In genomic region chr15:42693496-42693895, GRCh38 we compare ENCODE assay signal across 21 cellular contexts. TPM values are rescaled to one million over a fixed set of nuclear protein-coding genes. Genes with fewer than 3 reads are reported as not detected.
DNase-seq lines count a peak whose midpoint lies in the region; ATAC-seq and TF ChIP-seq lines count a peak whose summit lies in the region.
"Had no signal": no experiment of that assay in that cellular context is flagged by ENCODE, and none has a peak within 500 bp of the region (broad histone marks: within the 10 kb centered on the region; RNA-seq: fewer than 3 reads in every experiment).

No MANE protein-coding gene starts in this region.

- TF ChIP-seq POLR2A in stomach (IDR thresholded peaks at IDR 0.05) = no peak

- H3K4me3 Mint-ChIP-seq in GM23338 (no peak overlapping the region), osteocyte (ENCODE audit: unreplicated experiment) (no peak overlapping the region)
- no peak overlapping the region for H3K4me3 Mint-ChIP-seq in activated T-helper 2 cell treated with anti-CD3 and anti-CD28 coated beads, Interferon-gamma antibody, Interleukin-2, Interleukin-4, amounts not matched to agents 10 μg/mL and 5 μg/mL and 100 μg/mL, durations not matched to agents 14 hours and 24 hours and 36 hours (ENCODE audit: low read depth)
- H3K4me3 Mint-ChIP-seq: B cell; CD14-positive monocyte; CD4-positive, alpha-beta T cell; CD8-positive, alpha-beta memory T cell; HFFc6 had no signal

- H3K36me3 Mint-ChIP-seq in GM23338 (ENCODE audit: low read depth) (peaks cover 4% of the 10 kb centered on the region; the same call in 1 of the 3 replicates), osteocyte (ENCODE audit: unreplicated experiment) (peaks cover 38% of the 10 kb centered on the region)
- peaks cover 3% of the 10 kb centered on the region for H3K36me3 Mint-ChIP-seq in activated T-helper 2 cell treated with anti-CD3 and anti-CD28 coated beads, Interferon-gamma antibody, Interleukin-2, Interleukin-4, amounts not matched to agents 10 μg/mL and 5 μg/mL and 100 μg/mL, durations not matched to agents 14 hours and 24 hours and 36 hours (ENCODE audit: low read depth)
- H3K36me3 Mint-ChIP-seq: CD14-positive monocyte had no signal

- H3K27me3 ChIP-seq in GM23338 (ENCODE audit: insufficient read depth) (no peaks in the 10 kb centered on the region), upper lobe of right lung (no peaks in the 10 kb centered on the region), stomach (no peaks in the 10 kb centered on the region)
- H3K27me3 ChIP-seq: BLaER1 treated with 17β-estradiol and CSF1 and Interleukin-3, amounts not matched to agents 10 nM and 100 nM had no signal

- 94 to 100% (median 95%) methylated on average over 3 to 6 of the region's 6 CpGs; no CpG with 5 or more reads in 1 of the 5 donors for WGBS in stomach, 5 donors

- no peaks in the 10 kb centered on the region for H3K9me2 ChIP-seq in GM23338 (ENCODE audit: insufficient read depth)

- H3K27ac ChIP-seq in GM23338 (ENCODE audit: low read depth) (no peak overlapping the region), upper lobe of right lung (no peak overlapping the region), stomach (no peak overlapping the region)
- H3K27ac ChIP-seq: 22Rv1; BLaER1 treated with 17β-estradiol and CSF1 and Interleukin-3, amounts not matched to agents 10 nM and 100 nM; GM23248 had no signal

- no peaks in the 10 kb centered on the region for H4K20me1 ChIP-seq in GM23338 (replicated peaks; ENCODE audit: insufficient read depth)

- intact Hi-C loops in activated T-helper 2 cell treated with anti-CD3 and anti-CD28 coated beads, Interferon-gamma antibody, Interleukin-2, Interleukin-4, amounts not matched to agents 10 μg/mL and 5 μg/mL and 100 μg/mL, durations not matched to agents 14 hours and 24 hours and 36 hours (cut with micrococcal nuclease) = no loop called here
- intact Hi-C loops in upper lobe of right lung (cut with DNase I) (no loop called here), stomach (cut with DNase I; ENCODE audit: low total_unique reads) (loop anchor here (10.0 kb wide), 1 partner anchor 241 kb away; no protein-coding TSS in a partner anchor)

- H3K4me3 ChIP-seq in GM23338 = no peak overlapping the region
- H3K4me3 ChIP-seq in upper lobe of right lung = no peak overlapping the region
- H3K4me3 ChIP-seq in foreskin fibroblast (ENCODE audit: low read depth in 1 of 2, low read length in 2 of 2) = no peak overlapping the region
- H3K4me3 ChIP-seq in stomach = no peak overlapping the region
- H3K4me3 ChIP-seq: BLaER1 treated with 17β-estradiol and CSF1 and Interleukin-3, amounts not matched to agents 10 nM and 100 nM; GM12878; GM23248; HAP-1 had no signal

- no peak for TF ChIP-seq EP300 in stomach (IDR thresholded peaks at IDR 0.05)

- H3K27ac Mint-ChIP-seq in GM23338 (peak overlapping the region; percentile 55; the same call in 1 of the 2 replicates), osteocyte (ENCODE audit: unreplicated experiment) (no peak overlapping the region)
- peak overlapping the region; percentile 9 for H3K27ac Mint-ChIP-seq in activated T-helper 2 cell treated with anti-CD3 and anti-CD28 coated beads, Interferon-gamma antibody, Interleukin-2, Interleukin-4, amounts not matched to agents 10 μg/mL and 5 μg/mL and 100 μg/mL, durations not matched to agents 14 hours and 24 hours and 36 hours
- H3K27ac Mint-ChIP-seq: B cell; CD4-positive, alpha-beta T cell; HFFc6 had no signal

- H3K9me3 ChIP-seq in upper lobe of right lung (no peaks in the 10 kb centered on the region), stomach (no peaks in the 10 kb centered on the region)
- H3K9me3 ChIP-seq: BLaER1 treated with 17β-estradiol and CSF1 and Interleukin-3, amounts not matched to agents 10 nM and 100 nM; HAP-1 had no signal

- H2AFZ ChIP-seq in GM23338 = no peak overlapping the region
- H2AFZ ChIP-seq: GM23248 had no signal

- H3K9me3 Mint-ChIP-seq in GM23338 (no peaks in the 10 kb centered on the region), osteocyte (ENCODE audit: unreplicated experiment) (no peaks in the 10 kb centered on the region)
- no peaks in the 10 kb centered on the region for H3K9me3 Mint-ChIP-seq in activated T-helper 2 cell treated with anti-CD3 and anti-CD28 coated beads, Interferon-gamma antibody, Interleukin-2, Interleukin-4, amounts not matched to agents 10 μg/mL and 5 μg/mL and 100 μg/mL, durations not matched to agents 14 hours and 24 hours and 36 hours
- H3K9me3 Mint-ChIP-seq: CD14-positive monocyte; CD4-positive, alpha-beta T cell; CD8-positive, alpha-beta memory T cell; HFFc6 had no signal

- H3K4me1 Mint-ChIP-seq in GM23338 = no peaks in the 10 kb centered on the region
- H3K4me1 Mint-ChIP-seq in activated T-helper 2 cell treated with anti-CD3 and anti-CD28 coated beads, Interferon-gamma antibody, Interleukin-2, Interleukin-4, amounts not matched to agents 10 μg/mL and 5 μg/mL and 100 μg/mL, durations not matched to agents 14 hours and 24 hours and 36 hours (ENCODE audit: low read depth) = peaks cover 14% of the 10 kb centered on the region
- no peaks in the 10 kb centered on the region for H3K4me1 Mint-ChIP-seq in osteocyte (ENCODE audit: unreplicated experiment)
- H3K4me1 Mint-ChIP-seq: B cell, CD14-positive monocyte had no signal

- H3K4me1 ChIP-seq in GM23338 (ENCODE audit: insufficient read depth) (no peaks in the 10 kb centered on the region), upper lobe of right lung (no peaks in the 10 kb centered on the region), stomach (no peaks in the 10 kb centered on the region)
- H3K4me1 ChIP-seq: BLaER1 treated with 17β-estradiol and CSF1 and Interleukin-3, amounts not matched to agents 10 nM and 100 nM; HAP-1 had no signal

- H3F3A ChIP-seq in GM23338 (replicated peaks; ENCODE audit: low read depth) = no peaks in the 10 kb centered on the region

- no peak overlapping the region for H3K4me2 ChIP-seq in GM23338
- H3K4me2 ChIP-seq: BLaER1 treated with 17β-estradiol and CSF1 and Interleukin-3, amounts not matched to agents 10 nM and 100 nM had no signal

- ATAC-seq in GM23338 = no peak
- no peak for ATAC-seq in upper lobe of right lung
- no peak for ATAC-seq in HG03521 (IDR thresholded peaks at IDR 0.05; ENCODE audit: unreplicated experiment)
- ATAC-seq: GM12878 had no signal

- no peaks in the 10 kb centered on the region for H3K79me2 ChIP-seq in GM23338 (replicated peaks; ENCODE audit: insufficient read depth)

- no peaks in the 10 kb centered on the region for H3K36me3 ChIP-seq in GM23338 (ENCODE audit: insufficient read depth)
- peaks cover 37% of the 10 kb centered on the region for H3K36me3 ChIP-seq in upper lobe of right lung
- peaks cover 13 to 94% (median 84%) of the 10 kb centered on the region in 4 donors for H3K36me3 ChIP-seq in stomach

- H3K27me3 Mint-ChIP-seq in GM23338 (ENCODE audit: insufficient read depth, low read depth, poor library complexity) (peaks cover 11% of the 10 kb centered on the region), osteocyte (ENCODE audit: unreplicated experiment) (no peaks in the 10 kb centered on the region)
- no peaks in the 10 kb centered on the region for H3K27me3 Mint-ChIP-seq in activated T-helper 2 cell treated with anti-CD3 and anti-CD28 coated beads, Interferon-gamma antibody, Interleukin-2, Interleukin-4, amounts not matched to agents 10 μg/mL and 5 μg/mL and 100 μg/mL, durations not matched to agents 14 hours and 24 hours and 36 hours (ENCODE audit: low read depth)
- H3K27me3 Mint-ChIP-seq: B cell; CD4-positive, alpha-beta T cell; CD8-positive, alpha-beta memory T cell had no signal

- no peak for TF ChIP-seq CTCF in GM23338 (conservative IDR thresholded peaks at IDR 0.05; ENCODE audit: low read depth in 2 of 2)
- no peak for TF ChIP-seq CTCF in osteocyte (IDR thresholded peaks at IDR 0.05)
- no peak for TF ChIP-seq CTCF in upper lobe of right lung (IDR thresholded peaks at IDR 0.05)
- no peak for TF ChIP-seq CTCF in foreskin fibroblast (IDR thresholded peaks at IDR 0.05; ENCODE audit: low read depth, low read length)
- no peak for TF ChIP-seq CTCF in stomach (IDR thresholded peaks at IDR 0.05)

- DNase-seq in GM23338 (ENCODE audit: low spot score) = no peak
- no peak for DNase-seq in activated T-helper 2 cell treated with anti-CD3 and anti-CD28 coated beads, Interferon-gamma antibody, Interleukin-2, Interleukin-4, amounts not matched to agents 10 μg/mL and 5 μg/mL and 100 μg/mL, durations not matched to agents 14 hours and 24 hours and 36 hours (ENCODE audit: low spot score)
- peak; percentile 69 for DNase-seq in osteocyte (ENCODE audit: extremely low spot score, unreplicated experiment)
- DNase-seq in upper lobe of right lung = peak; percentile 21
- no peak for DNase-seq in foreskin fibroblast
- no peak for DNase-seq in stomach
- DNase-seq: CD4-positive, alpha-beta T cell; CD8-positive, alpha-beta memory T cell; DMS 273 treated with DMSO at 0.1 percent for 48 hours; DMS79; EL; GDM1; GM23248; HFFc6 had no signal

TF ChIP-seq in GM23338, 12 proteins besides CTCF, POLR2A, EP300 and RAD21 (continues in another document):
- TF ChIP-seq POLR2AphosphoS5 (IDR thresholded peaks at IDR 0.05; ENCODE audit: low read depth) = no peak

RNA-seq across cellular contexts. Expression of gene CDAN1, which starts 43.4 kb away (rescaled TPM):
- 14.7 and 15.8 TPM in 2 replicates for total RNA-seq in GM23338 (2014; rRNA removed; shearing (Covaris generic))
- polyA plus RNA-seq in GM23338 (2016; fragmentation: Nextera tagmentation; extraction: Ambion mirVana) (6.0 and 6.6 TPM in 2 replicates), stomach (1 to 10 TPM; 4.7 to 9.8 (median 5.9) TPM)
- 24.2 and 26.6 TPM in 2 replicates for total RNA-seq in activated T-helper 2 cell treated with anti-CD3 and anti-CD28 coated beads, Interferon-gamma antibody, Interleukin-2, Interleukin-4, amounts not matched to agents 10 μg/mL and 5 μg/mL and 100 μg/mL, durations not matched to agents 14 hours and 24 hours and 36 hours
- total RNA-seq in osteocyte (15.6 and 24.0 TPM in 2 replicates), upper lobe of right lung (13.5 TPM), stomach (10 to 100 TPM in 4 of 5 donors, 1 to 10 TPM in 1; 5.8 to 27.2 (median 12.8) TPM)

Comparison
In these comparisons a context has a peak if more than half of its experiments do, and no peak if none do; other contexts are left out.
1. DNase-seq: peak in osteocyte (single experiment) and upper lobe of right lung (single experiment); none in GM23338 (single experiment), activated T-helper 2 cell treated with anti-CD3 and anti-CD28 coated beads, Interferon-gamma antibody, Interleukin-2, Interleukin-4, amounts not matched to agents 10 μg/mL and 5 μg/mL and 100 μg/mL, durations not matched to agents 14 hours and 24 hours and 36 hours (single experiment), foreskin fibroblast (0 of 2) and stomach (single experiment).